18 cellular contexts compared by ENCODE assay signal in the genomic region with DNA sequence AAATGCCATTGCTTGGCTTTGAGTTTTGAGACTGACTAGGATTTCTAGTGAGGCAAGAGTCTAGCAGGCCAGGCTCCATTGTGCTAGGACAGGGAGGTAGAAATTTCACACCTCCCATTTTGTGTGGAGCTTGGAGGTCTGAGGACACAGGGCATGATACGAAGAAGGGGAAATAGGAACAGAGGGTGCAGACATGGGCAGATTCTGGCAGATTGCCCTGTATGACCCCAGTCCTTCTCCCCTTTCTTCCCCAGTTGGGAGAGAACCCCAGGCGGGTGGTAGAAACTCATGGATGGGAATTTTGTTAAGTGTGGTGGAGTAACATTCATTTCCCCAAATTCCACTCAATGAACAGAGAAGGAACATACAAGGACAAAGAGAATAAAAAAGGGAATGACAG. TPM values are rescaled to one million over a fixed set of nuclear protein-coding genes. Genes with fewer than 3 reads are reported as not detected.
DNase-seq lines count a peak whose midpoint lies in the region; ATAC-seq and TF ChIP-seq lines count a peak whose summit lies in the region.
"Had no signal": no experiment of that assay in that cellular context is flagged by ENCODE, and none has a peak within 500 bp of the region (broad histone marks: within the 10 kb centered on the region; RNA-seq: fewer than 3 reads in every experiment).

No MANE protein-coding gene starts in this region.

- peaks cover 32% of the 10 kb centered on the region for H3K4me1 ChIP-seq in left ventricle myocardium inferior
- H3K4me1 ChIP-seq in lower lobe of right lung: no peaks in the 10 kb centered on the region
- peaks cover 0 to 35% (median 0%) of the 10 kb centered on the region in 5 donors for H3K4me1 ChIP-seq in subcutaneous abdominal adipose tissue (ENCODE audit: control insufficient read depth in 5 of 5, insufficient read depth in 5 of 5, low read length in 5 of 5)

- H3K36me3 ChIP-seq in left ventricle myocardium inferior: no peaks in the 10 kb centered on the region
- no peaks in the 10 kb centered on the region for H3K36me3 ChIP-seq in lower lobe of right lung
- no peaks in the 10 kb centered on the region for H3K36me3 ChIP-seq in subcutaneous abdominal adipose tissue (ENCODE audit: control insufficient read depth in 5 of 5, insufficient read depth in 5 of 5, low read length in 5 of 5)
- H3K36me3 ChIP-seq: BLaER1 treated with 17β-estradiol and CSF1 and Interleukin-3, amounts not matched to agents 10 nM and 100 nM had no signal

- ATAC-seq in left ventricle myocardium superior (no peak), lower lobe of right lung (no peak), HG03457 (IDR thresholded peaks at IDR 0.05; ENCODE audit: unreplicated experiment) (no peak), WTC11 (no peak)
- ATAC-seq: GM23338 had no signal

- H3K27ac ChIP-seq in left ventricle myocardium inferior (replicated peaks) (peak overlapping the region; percentile 76), lower lobe of right lung (peak overlapping the region; percentile 37), subcutaneous abdominal adipose tissue (ENCODE audit: low read depth, low read length) (peak overlapping the region; percentile 49)
- H3K27ac ChIP-seq: BLaER1 treated with 17β-estradiol and CSF1 and Interleukin-3, amounts not matched to agents 10 nM and 100 nM had no signal

- H3K9me3 Mint-ChIP-seq in activated CD4-positive, alpha-beta memory T cell treated with anti-CD3 and anti-CD28 coated beads, Interleukin-2, amount 10 ng/mL, durations not matched to agents 7 days and 5 days: peaks cover 3% of the 10 kb centered on the region
- H3K9me3 Mint-ChIP-seq in WTC11: peaks cover 3% of the 10 kb centered on the region; the same call in 1 of the 2 replicates
- H3K9me3 Mint-ChIP-seq: GM23338 had no signal

- H3K4me1 Mint-ChIP-seq in activated CD4-positive, alpha-beta memory T cell treated with anti-CD3 and anti-CD28 coated beads, Interleukin-2, amount 10 ng/mL, durations not matched to agents 7 days and 5 days: peaks cover 4% of the 10 kb centered on the region
- no peaks in the 10 kb centered on the region; the same call in 1 of the 2 replicates for H3K4me1 Mint-ChIP-seq in WTC11
- H3K4me1 Mint-ChIP-seq: CD4-positive, CD25-positive, alpha-beta regulatory T cell; GM23338 had no signal

- CTCF ChIA-PET in activated CD4-positive, alpha-beta memory T cell treated with anti-CD3 and anti-CD28 coated beads, Interleukin-2, amount 10 ng/mL, durations not matched to agents 7 days and 5 days (lab: Charles Lee): no interaction called here
- CTCF ChIA-PET in WTC11 (lab: Charles Lee): no interaction called here

- H3K4me3 ChIP-seq in left ventricle myocardium inferior: no peak overlapping the region
- H3K4me3 ChIP-seq in lower lobe of right lung: no peak overlapping the region
- H3K4me3 ChIP-seq in subcutaneous abdominal adipose tissue (ENCODE audit: low read depth in 1 of 5, low read length in 5 of 5): no peak overlapping the region
- H3K4me3 ChIP-seq: BLaER1 treated with 17β-estradiol and CSF1 and Interleukin-3, amounts not matched to agents 10 nM and 100 nM; GM23338 had no signal

- no peaks in the 10 kb centered on the region for H3K36me3 Mint-ChIP-seq in activated CD4-positive, alpha-beta memory T cell treated with anti-CD3 and anti-CD28 coated beads, Interleukin-2, amount 10 ng/mL, durations not matched to agents 7 days and 5 days (ENCODE audit: low read depth)
- H3K36me3 Mint-ChIP-seq in WTC11: no peaks in the 10 kb centered on the region
- H3K36me3 Mint-ChIP-seq: CD4-positive, CD25-positive, alpha-beta regulatory T cell had no signal

- H3K27ac Mint-ChIP-seq in activated CD4-positive, alpha-beta memory T cell treated with anti-CD3 and anti-CD28 coated beads, Interleukin-2, amount 10 ng/mL, durations not matched to agents 7 days and 5 days: no peak overlapping the region
- H3K27ac Mint-ChIP-seq in WTC11: no peak overlapping the region
- H3K27ac Mint-ChIP-seq: CD4-positive, CD25-positive, alpha-beta regulatory T cell; GM23338 had no signal

- H3K9me3 ChIP-seq in left ventricle myocardium inferior (replicated peaks) (peaks cover 5% of the 10 kb centered on the region), lower lobe of right lung (no peaks in the 10 kb centered on the region), subcutaneous abdominal adipose tissue (ENCODE audit: control insufficient read depth in 5 of 5, low read length in 5 of 5) (peaks cover 0 to 5% (median 0%) of the 10 kb centered on the region in 5 donors)

- H3K9ac ChIP-seq in subcutaneous abdominal adipose tissue (ENCODE audit: low read length in 5 of 5): no peak overlapping the region
- H3K9ac ChIP-seq: BLaER1 treated with 17β-estradiol and CSF1 and Interleukin-3, amounts not matched to agents 10 nM and 100 nM had no signal

- DNase-seq in left ventricle myocardium inferior (no peak), left ventricle myocardium superior (no peak), ecto neural progenitor cell (ENCODE audit: low spot score) (peak; percentile 6), lower lobe of right lung (no peak), WTC11 (ENCODE audit: low spot score) (no peak)
- no peak for DNase-seq in activated CD4-positive, alpha-beta memory T cell treated with anti-CD3 and anti-CD28 coated beads, Interleukin-2, amount 10 ng/mL, durations not matched to agents 7 days and 5 days
- DNase-seq: ACHN; Calu3; CD4-positive, CD25-positive, alpha-beta regulatory T cell; DMS 273 treated with DMSO at 0.1 percent for 48 hours; H7 had no signal

- H3K27me3 ChIP-seq in left ventricle myocardium inferior (ENCODE audit: low read depth) (peaks cover 46% of the 10 kb centered on the region), lower lobe of right lung (ENCODE audit: low read depth) (peaks cover 6% of the 10 kb centered on the region), subcutaneous abdominal adipose tissue (ENCODE audit: control insufficient read depth in 5 of 5, insufficient read depth in 4 of 5, low read length in 5 of 5) (peaks cover 8 to 20% (median 15%) of the 10 kb centered on the region in 5 donors)
- H3K27me3 ChIP-seq: BLaER1 treated with 17β-estradiol and CSF1 and Interleukin-3, amounts not matched to agents 10 nM and 100 nM had no signal

- TF ChIP-seq CTCF in left ventricle myocardium inferior (IDR thresholded peaks at IDR 0.05; ENCODE audit: borderline replicate concordance) (no peak), lower lobe of right lung (IDR thresholded peaks at IDR 0.05) (no peak), WTC11 (IDR thresholded peaks at IDR 0.05) (no peak)

- POLR2A ChIA-PET in activated CD4-positive, alpha-beta memory T cell treated with anti-CD3 and anti-CD28 coated beads, Interleukin-2, amount 10 ng/mL, durations not matched to agents 7 days and 5 days (lab: Charles Lee): no interaction called here
- POLR2A ChIA-PET in WTC11 (lab: Charles Lee): no interaction called here

- intact Hi-C loops in left ventricle myocardium inferior (cut with micrococcal nuclease): no loop called here
- intact Hi-C loops in left ventricle myocardium superior (cut with micrococcal nuclease): no loop called here
- intact Hi-C loops in lower lobe of right lung (cut with DNase I): no loop called here

- peaks cover 44% of the 10 kb centered on the region for H3K27me3 Mint-ChIP-seq in activated CD4-positive, alpha-beta memory T cell treated with anti-CD3 and anti-CD28 coated beads, Interleukin-2, amount 10 ng/mL, durations not matched to agents 7 days and 5 days
- peaks cover 2% of the 10 kb centered on the region; the same call in 1 of the 2 replicates for H3K27me3 Mint-ChIP-seq in WTC11 (ENCODE audit: low read depth)

- H3K4me3 Mint-ChIP-seq in activated CD4-positive, alpha-beta memory T cell treated with anti-CD3 and anti-CD28 coated beads, Interleukin-2, amount 10 ng/mL, durations not matched to agents 7 days and 5 days: no peak overlapping the region
- H3K4me3 Mint-ChIP-seq in WTC11: no peak overlapping the region
- H3K4me3 Mint-ChIP-seq: CD4-positive, CD25-positive, alpha-beta regulatory T cell; GM23338 had no signal

TF ChIP-seq in WTC11, 78 proteins besides CTCF, POLR2A, EP300 and RAD21:
- TF ChIP-seq ZNF138 (CRISPR knock-in tag; conservative IDR thresholded peaks at IDR 0.05) (no peak), TCF7 (CRISPR knock-in tag; IDR thresholded peaks at IDR 0.05; ENCODE audit: low read depth) (no peak), FOXK1 (CRISPR knock-in tag; IDR thresholded peaks at IDR 0.05) (no peak), MYBL2 (CRISPR knock-in tag; IDR thresholded peaks at IDR 0.05) (no peak), NR3C1 (CRISPR knock-in tag; conservative IDR thresholded peaks at IDR 0.05; ENCODE audit: low read depth) (no peak), ZNF121 (CRISPR knock-in tag; IDR thresholded peaks at IDR 0.05) (no peak)
- TF ChIP-seq, protein P1, sequence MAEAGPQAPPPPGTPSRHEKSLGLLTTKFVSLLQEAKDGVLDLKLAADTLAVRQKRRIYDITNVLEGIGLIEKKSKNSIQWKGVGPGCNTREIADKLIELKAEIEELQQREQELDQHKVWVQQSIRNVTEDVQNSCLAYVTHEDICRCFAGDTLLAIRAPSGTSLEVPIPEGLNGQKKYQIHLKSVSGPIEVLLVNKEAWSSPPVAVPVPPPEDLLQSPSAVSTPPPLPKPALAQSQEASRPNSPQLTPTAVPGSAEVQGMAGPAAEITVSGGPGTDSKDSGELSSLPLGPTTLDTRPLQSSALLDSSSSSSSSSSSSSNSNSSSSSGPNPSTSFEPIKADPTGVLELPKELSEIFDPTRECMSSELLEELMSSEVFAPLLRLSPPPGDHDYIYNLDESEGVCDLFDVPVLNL (CRISPR knock-in tag; IDR thresholded peaks at IDR 0.05; ENCODE audit: borderline replicate concordance, low read depth): no peak
- TF ChIP-seq, protein P2, sequence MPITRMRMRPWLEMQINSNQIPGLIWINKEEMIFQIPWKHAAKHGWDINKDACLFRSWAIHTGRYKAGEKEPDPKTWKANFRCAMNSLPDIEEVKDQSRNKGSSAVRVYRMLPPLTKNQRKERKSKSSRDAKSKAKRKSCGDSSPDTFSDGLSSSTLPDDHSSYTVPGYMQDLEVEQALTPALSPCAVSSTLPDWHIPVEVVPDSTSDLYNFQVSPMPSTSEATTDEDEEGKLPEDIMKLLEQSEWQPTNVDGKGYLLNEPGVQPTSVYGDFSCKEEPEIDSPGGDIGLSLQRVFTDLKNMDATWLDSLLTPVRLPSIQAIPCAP (CRISPR knock-in tag; IDR thresholded peaks at IDR 0.05): no peak
- TF ChIP-seq, protein P3, sequence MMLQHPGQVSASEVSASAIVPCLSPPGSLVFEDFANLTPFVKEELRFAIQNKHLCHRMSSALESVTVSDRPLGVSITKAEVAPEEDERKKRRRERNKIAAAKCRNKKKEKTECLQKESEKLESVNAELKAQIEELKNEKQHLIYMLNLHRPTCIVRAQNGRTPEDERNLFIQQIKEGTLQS (CRISPR knock-in tag; conservative IDR thresholded peaks at IDR 0.05): no peak

RNA-seq across cellular contexts. Expression of a gene that starts 54.4 kb away (rescaled TPM):
- total RNA-seq in left ventricle myocardium inferior (30.7 TPM), left ventricle myocardium superior (36.0 TPM), lower lobe of right lung (183 TPM), WTC11 (2021) (0.85 to 1.2 TPM (median 1.1 TPM) in 3 replicates)
- total RNA-seq in activated CD4-positive, alpha-beta memory T cell treated with anti-CD3 and anti-CD28 coated beads, Interleukin-2, amount 10 ng/mL, durations not matched to agents 7 days and 5 days: not detected
- total RNA-seq: A172; Calu3; CD4-positive, CD25-positive, alpha-beta regulatory T cell; Daoy; HT-29 had no signal

Comparison
In these comparisons a context has a peak if more than half of its experiments do, and no peak if none do; other contexts are left out.
1. RNA of a gene that starts 54.4 kb away (total RNA-seq): 183 TPM in lower lobe of right lung (single experiment), 36.0 TPM in left ventricle myocardium superior (single experiment) and 30.7 TPM in left ventricle myocardium inferior (single experiment); 0.85 to 1.2 TPM in WTC11 and not detected in activated CD4-positive, alpha-beta memory T cell treated with anti-CD3 and anti-CD28 coated beads, Interleukin-2, amount 10 ng/mL, durations not matched to agents 7 days and 5 days; every median in the first group is over 10 times any median in the second.
2. Peak in every context shown above with its lines, with median percentiles within 50 percentile points of each other: H3K27ac ChIP-seq.